ENCODE assay signal across 8 cellular contexts in genomic region chr10:110210663-110211454, GRCh38. TPM values are rescaled to one million over a fixed set of nuclear protein-coding genes. Genes with fewer than 3 reads are reported as not detected.
DNase-seq lines count a peak whose midpoint lies in the region; ATAC-seq, FAIRE-seq and TF ChIP-seq lines count a peak whose summit lies in the region.

No MANE protein-coding gene starts in this region.

- H3K14ac ChIP-seq in H1 (ENCODE audit: insufficient read length): no peak overlapping the region

- H3K4me2 ChIP-seq in H1 (ENCODE audit: insufficient read depth in 1 of 2, low read depth in 2 of 2, low read length in 2 of 2): peak overlapping the region; percentile 100

- no peak overlapping the region for H4K91ac ChIP-seq in H1 (replicated peaks; ENCODE audit: insufficient read length, low read length)

- H3K9me3 Mint-ChIP-seq in activated CD8-positive, alpha-beta memory T cell treated with anti-CD3 and anti-CD28 coated beads, Interleukin-2, amount 10 ng/mL, durations not matched to agents 7 days and 5 days (ENCODE audit: low read depth): no peaks in the 10 kb centered on the region

- H3K27ac Mint-ChIP-seq in activated CD8-positive, alpha-beta memory T cell treated with anti-CD3 and anti-CD28 coated beads, Interleukin-2, amount 10 ng/mL, durations not matched to agents 7 days and 5 days: peak overlapping the region; percentile 92

- H4K5ac ChIP-seq in H1 (ENCODE audit: insufficient read length, low read depth, low read length): no peak overlapping the region

- peaks cover 1 to 20% (median 14%) of the 10 kb centered on the region in 4 experiments; a peak in 6 of 7 replicates for H3K4me1 ChIP-seq in H1 (replicated peaks in 1 of 4; ENCODE audit: control insufficient read depth in 3 of 4, insufficient read depth in 4 of 4, low read length in 3 of 4)

- peak overlapping the region; percentile 81 for H3K4me3 Mint-ChIP-seq in activated CD8-positive, alpha-beta memory T cell treated with anti-CD3 and anti-CD28 coated beads, Interleukin-2, amount 10 ng/mL, durations not matched to agents 7 days and 5 days

- peaks cover 13% of the 10 kb centered on the region for H3K27me3 Mint-ChIP-seq in activated CD8-positive, alpha-beta memory T cell treated with anti-CD3 and anti-CD28 coated beads, Interleukin-2, amount 10 ng/mL, durations not matched to agents 7 days and 5 days

- no peak for TF ChIP-seq RAD21 in H1 (IDR thresholded peaks at IDR 0.05 in 1 of 2, conservative IDR thresholded peaks at IDR 0.05 in 1 of 2; ENCODE audit: low read depth in 2 of 2, low read length in 2 of 2)

- H3K4ac ChIP-seq in H1 (replicated peaks; ENCODE audit: insufficient read length, low read depth, low read length): no peak overlapping the region

- H2BK15ac ChIP-seq in H1 (ENCODE audit: low read length): 0 out of 2 replicates have a peak overlapping the region, but pooled peaks have one; percentile 48

- H3K36me3 ChIP-seq in H1 (ENCODE audit: control insufficient read depth in 2 of 4, insufficient read depth in 4 of 4, low read length in 3 of 4): no peaks in the 10 kb centered on the region

- peaks cover 63% of the 10 kb centered on the region for H3K4me1 Mint-ChIP-seq in activated CD8-positive, alpha-beta memory T cell treated with anti-CD3 and anti-CD28 coated beads, Interleukin-2, amount 10 ng/mL, durations not matched to agents 7 days and 5 days

- 0 out of 3 replicates have a peak, but pooled peaks of 1 of the 2 experiments have one; percentile 30 for TF ChIP-seq EP300 in H1 (IDR thresholded peaks at IDR 0.05; ENCODE audit: borderline replicate concordance in 1 of 2, low read depth in 2 of 2, low read length in 2 of 2)

- H2AFZ ChIP-seq in H1 (ENCODE audit: low read length): peak overlapping the region; percentile 87

- H2AK5ac ChIP-seq in H1 (ENCODE audit: low read depth, low read length): no peak overlapping the region

- peak overlapping the region; percentile 49 for H2BK5ac ChIP-seq in H1 (ENCODE audit: low read depth, low read length)

- no peak for TF ChIP-seq CTCF in H1 (IDR thresholded peaks at IDR 0.05; ENCODE audit: control extremely low read depth in 1 of 3, insufficient read depth in 1 of 3, low read depth in 1 of 3, low read length in 3 of 3)

- POLR2A ChIA-PET in H1 (lab: Charles Lee; ENCODE audit: partially characterized antibody): interaction anchor here (0.5 to 8.5 kb wide), 16 partner anchors 10 to 287 kb away, joined by 3 to 121 read pairs (median 3); partner anchors contain the start of gene ADD3

- WGBS in H1 (ENCODE audit: extremely low coverage in 1 of 2, insufficient coverage in 1 of 2, insufficient read length in 1 of 2, insufficient replicate concordance in 2 of 2, low coverage in 1 of 2, low lambda C conversion rate in 2 of 2, missing lambda C conversion rate in 1 of 2), 2 experiments: 1% methylated on average over 58 of the region's 60 CpGs; no CpG with 5 or more reads in 1 of the 2 experiments

- H2BK120ac ChIP-seq in H1 (replicated peaks; ENCODE audit: low read depth, low read length): no peak overlapping the region

- ATAC-seq in GM21423 (IDR thresholded peaks at IDR 0.05; ENCODE audit: unreplicated experiment): peak; percentile 70
- peak; percentile 74 for ATAC-seq in activated CD8-positive, alpha-beta memory T cell treated with anti-CD3 and anti-CD28 coated beads, Interleukin-2, amount 10 ng/mL, durations not matched to agents 7 days and 5 days

- H3K79me2 ChIP-seq in H1 (ENCODE audit: control insufficient read depth in 1 of 2, insufficient read depth in 2 of 2, low read length in 2 of 2): no peaks in the 10 kb centered on the region

- H4K20me1 ChIP-seq in H1 (replicated peaks in 1 of 2; ENCODE audit: control insufficient read depth in 1 of 2, insufficient read depth in 2 of 2, low read length in 2 of 2): peaks cover 0 to 3% of the 10 kb centered on the region in 2 experiments

- H3K79me1 ChIP-seq in H1 (ENCODE audit: low read depth, low read length): no peaks in the 10 kb centered on the region

- H3K4me3 ChIP-seq in H1 (ENCODE audit: extremely low read depth in 1 of 4, insufficient read depth in 2 of 4, low read depth in 3 of 4, low read length in 4 of 4): peak overlapping the region; percentile 73 to 80 (median 78)

- H3K56ac ChIP-seq in H1 (replicated peaks; ENCODE audit: insufficient read length, low read depth, low read length): no peak overlapping the region

- CTCF ChIA-PET in activated CD8-positive, alpha-beta memory T cell treated with anti-CD3 and anti-CD28 coated beads, Interleukin-2, amount 10 ng/mL, durations not matched to agents 7 days and 5 days (lab: Charles Lee): interaction anchor here (0.6 to 11.2 kb wide), 12 partner anchors 11 to 204 kb away, joined by 3 to 154 read pairs (median 4); no protein-coding TSS in a partner anchor
- CTCF ChIA-PET in H1 (lab: Charles Lee; ENCODE audit: partially characterized antibody): interaction anchor here (0.6 to 14.0 kb wide), 9 partner anchors 12 to 326 kb away, joined by 3 to 333 read pairs (median 3); no protein-coding TSS in a partner anchor

- peaks cover 6% of the 10 kb centered on the region for H3K36me3 Mint-ChIP-seq in activated CD8-positive, alpha-beta memory T cell treated with anti-CD3 and anti-CD28 coated beads, Interleukin-2, amount 10 ng/mL, durations not matched to agents 7 days and 5 days

- H3K9ac ChIP-seq in H1 (replicated peaks in 1 of 4; ENCODE audit: extremely low read depth in 1 of 4, low read depth in 3 of 4, low read length in 3 of 4): peak overlapping the region; percentile 76 to 81 (median 80)

- H2BK12ac ChIP-seq in H1 (ENCODE audit: low read depth, low read length): peak overlapping the region; percentile 93; the same call in 1 of the 2 replicates

- FAIRE-seq in H1 (lab: Jason Lieb, UNC): peak; percentile 87

- peak overlapping the region; percentile 86; the same call in 1 of the 2 replicates for H3K18ac ChIP-seq in H1 (ENCODE audit: extremely low read depth, low read length)

- DNase-seq in COLO829 (ENCODE audit: low spot score): peak; percentile 97
- peak; percentile 20 to 98 (median 93) for DNase-seq in HUDEP-2 (lab: John Stamatoyannopoulos, UW; ENCODE audit: unreplicated experiment in 76 of 76)
- DNase-seq in NOMO-1 treated with dmso at 0.1 percent for 144 hours (lab: John Stamatoyannopoulos, UW; ENCODE audit: unreplicated experiment): peak; percentile 98
- peak; percentile 96 for DNase-seq in activated CD8-positive, alpha-beta memory T cell treated with anti-CD3 and anti-CD28 coated beads, Interleukin-2, amount 10 ng/mL, durations not matched to agents 7 days and 5 days
- peak; percentile 93 to 97 for DNase-seq in H1 (ENCODE audit: low read depth in 1 of 2, low spot score in 2 of 2)
- peak; percentile 100 for DNase-seq in medulla oblongata (ENCODE audit: extremely low spot score)
- peak; percentile 81 to 87 (median 83) for DNase-seq in stimulated activated CD4-positive, alpha-beta T cell treated with anti-CD3 and anti-CD28 coated beads, TNF-alpha, amount 100 ng/mL, for 4 hours (ENCODE audit: low read depth in 3 of 3)

- TF ChIP-seq POLR2A in H1 (IDR thresholded peaks at IDR 0.05; ENCODE audit: control extremely low read depth in 1 of 2, low read depth in 2 of 2, low read length in 2 of 2): peak; percentile 47 to 59

- no peak overlapping the region for H2BK20ac ChIP-seq in H1 (ENCODE audit: low read length)

- peaks cover 18 to 67% (median 49%) of the 10 kb centered on the region in 4 experiments for H3K27me3 ChIP-seq in H1 (replicated peaks in 1 of 4; ENCODE audit: control insufficient read depth in 3 of 4, extremely low read depth in 1 of 4, insufficient read depth in 3 of 4, low read length in 3 of 4)

- peak overlapping the region; percentile 2; the same call in 1 of the 2 replicates for H3K27ac ChIP-seq in H1 (ENCODE audit: low read depth, low read length)

- H3K9me3 ChIP-seq in H1 (ENCODE audit: insufficient read depth in 2 of 2, low read depth in 1 of 2, low read length in 1 of 2): no peaks in the 10 kb centered on the region

- H3K23ac ChIP-seq in H1 (ENCODE audit: insufficient read length): no peak overlapping the region

- H3K23me2 ChIP-seq in H1 (ENCODE audit: low read depth, low read length): peaks cover 26% of the 10 kb centered on the region

- peak overlapping the region; percentile 93; the same call in 1 of the 2 replicates for H4K8ac ChIP-seq in H1 (ENCODE audit: extremely low read depth, insufficient read depth, low read length)

TF ChIP-seq in H1, 55 proteins besides CTCF, POLR2A, EP300 and RAD21 (continues in another document):
- TF ChIP-seq SP1 (IDR thresholded peaks at IDR 0.05; ENCODE audit: low read depth, low read length) (peak; percentile 85), BCL11A (IDR thresholded peaks at IDR 0.05; ENCODE audit: low read depth in 2 of 2, low read length in 2 of 2) (no peak), SAP30 (IDR thresholded peaks at IDR 0.05; ENCODE audit: insufficient read depth, insufficient replicate concordance, low read length) (peak; percentile 24), TAF1 (IDR thresholded peaks at IDR 0.05; ENCODE audit: low read depth, low read length) (peak; percentile 52), ASH2L (IDR thresholded peaks at IDR 0.05; ENCODE audit: low read length) (peak; percentile 93), JUND (IDR thresholded peaks at IDR 0.05; ENCODE audit: low read length) (peak; percentile 46; the same call in 1 of the 2 replicates)
- TF ChIP-seq, protein P1, sequence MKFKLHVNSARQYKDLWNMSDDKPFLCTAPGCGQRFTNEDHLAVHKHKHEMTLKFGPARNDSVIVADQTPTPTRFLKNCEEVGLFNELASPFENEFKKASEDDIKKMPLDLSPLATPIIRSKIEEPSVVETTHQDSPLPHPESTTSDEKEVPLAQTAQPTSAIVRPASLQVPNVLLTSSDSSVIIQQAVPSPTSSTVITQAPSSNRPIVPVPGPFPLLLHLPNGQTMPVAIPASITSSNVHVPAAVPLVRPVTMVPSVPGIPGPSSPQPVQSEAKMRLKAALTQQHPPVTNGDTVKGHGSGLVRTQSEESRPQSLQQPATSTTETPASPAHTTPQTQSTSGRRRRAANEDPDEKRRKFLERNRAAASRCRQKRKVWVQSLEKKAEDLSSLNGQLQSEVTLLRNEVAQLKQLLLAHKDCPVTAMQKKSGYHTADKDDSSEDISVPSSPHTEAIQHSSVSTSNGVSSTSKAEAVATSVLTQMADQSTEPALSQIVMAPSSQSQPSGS (IDR thresholded peaks at IDR 0.05; ENCODE audit: low read length): peak; percentile 91

RNA-seq across cellular contexts. Expression of gene MXI1, which starts 3.5 kb away (rescaled TPM):
- 10 to 100 TPM; 13.6 to 29.1 TPM for total RNA-seq in activated CD8-positive, alpha-beta memory T cell treated with anti-CD3 and anti-CD28 coated beads, Interleukin-2, amount 10 ng/mL, durations not matched to agents 7 days and 5 days
- total RNA-seq in H1 (2021; fragmentation: NEBNext Ultra II Directional; extraction: Animal tissue kit (Norgen Biotek cat#: 25700)): 8.8 and 10.3 TPM in 2 replicates
- polyA plus RNA-seq in H1 (2011; rRNA removed): 3.9 and 5.7 TPM in 2 replicates
- 4.8 TPM for polyA plus RNA-seq in H1 (2011; cell fraction: cytosol; rRNA removed)
- 9.1 TPM for polyA plus RNA-seq in H1 (2011; cell fraction: nucleus; rRNA removed)
- polyA plus RNA-seq in H1 (2012, experiment 1 of 2): 6.4 to 13.7 TPM (median 11.0 TPM) in 4 replicates
- polyA plus RNA-seq in H1 (2012, experiment 2 of 2): 1.5 TPM
- 9.0 TPM for polyA plus RNA-seq in H1 (2013, experiment 1 of 2)
- 8.6 TPM for polyA plus RNA-seq in H1 (2013, experiment 2 of 2)
- 8.1 and 8.2 TPM in 2 replicates for polyA minus RNA-seq in H1 (2011; rRNA and poly(A)+ RNA removed)
- 8.2 TPM for polyA minus RNA-seq in H1 (2011; cell fraction: cytosol; rRNA and poly(A)+ RNA removed)
- 14.6 TPM for polyA minus RNA-seq in H1 (2011; cell fraction: nucleus; rRNA and poly(A)+ RNA removed)

Comparison
In these comparisons a context has a peak if more than half of its experiments do, and no peak if none do; other contexts are left out.
1. Peak in every context shown above with its lines: DNase-seq, ATAC-seq, H3K4me3 ChIP-seq and H3K27ac ChIP-seq.